In genomic region chr10:31138026-31138553, GRCh38 we compare ENCODE assay signal across 18 cellular contexts.
"Had no signal": no experiment of that assay in that cellular context is flagged by ENCODE, and none has a peak within 500 bp of the region (broad histone marks: within the 10 kb centered on the region; RNA-seq: fewer than 3 reads in every experiment).

No MANE protein-coding gene starts in this region.

- H3K27me3 ChIP-seq: colonic mucosa, thyroid gland had no signal

- FAIRE-seq: frontal cortex, keratinocyte, urothelium cell line had no signal

- H3K4me3 ChIP-seq: colonic mucosa, thyroid gland had no signal

- H2AFZ ChIP-seq: parathyroid adenoma had no signal

- H3K9ac ChIP-seq: parathyroid adenoma had no signal

- DNase-seq: activated B cell treated with CpG ODN at 0.5 μM for 24 hours; activated CD4-positive, alpha-beta memory T cell treated with anti-CD3 and anti-CD28 coated beads, Interleukin-2, amount 10 ng/mL, durations not matched to agents 7 days and 5 days; activated CD4-positive, alpha-beta T cell treated with anti-CD3 and anti-CD28 coated beads for 48 hours; activated naive CD4-positive, alpha-beta T cell treated with Interleukin-2 at 50 U/mL for 16 hours; activated naive CD8-positive, alpha-beta T cell treated with anti-CD3 and anti-CD28 coated beads, Interleukin-2, amount 10 ng/mL, durations not matched to agents 7 days and 5 days; activated T-cell treated with anti-CD3 and anti-CD28 coated beads, Interleukin-2, amount 50 U/mL, for 24 hours; anterior cingulate cortex; central memory CD4-positive, alpha-beta T cell; colonic mucosa; hypothalamus; midbrain; stimulated activated CD4-positive, alpha-beta T cell treated with anti-CD3 and anti-CD28 coated beads, Interleukin-1b, Interleukin-23, amount 100 ng/mL, for 48 hours; stimulated activated CD8-positive, alpha-beta memory T cell treated with anti-CD3 and anti-CD28 coated beads, Interleukin-4, amount 100 ng/mL, for 48 hours; thyroid gland had no signal

- H3K4me1 ChIP-seq: parathyroid adenoma had no signal

- H3K9me3 ChIP-seq: colonic mucosa, thyroid gland had no signal

- H3K36me3 ChIP-seq: colonic mucosa, thyroid gland had no signal

- H3K27ac ChIP-seq: colonic mucosa, parathyroid adenoma, thyroid gland had no signal
